In genomic region chr15:38069001-38069400, GRCh38 we compare ENCODE assay signal across 8 cellular contexts.
A peak's percentile ranks its signal among the peaks of the same experiment; 100 is the strongest.
DNase-seq lines count a peak whose midpoint lies in the region; ATAC-seq, FAIRE-seq and TF ChIP-seq lines count a peak whose summit lies in the region.

No MANE protein-coding gene starts in this region.

- no peaks in the 10 kb centered on the region for H3K27me3 ChIP-seq in adrenal gland

- ATAC-seq in A549 (peak in 1 of 2 experiments; percentile 39; a peak in 3 of 6 replicates), HG02759 (IDR thresholded peaks at IDR 0.05; ENCODE audit: unreplicated experiment) (peak; percentile 73)
- peak; percentile 92 for ATAC-seq in stimulated activated effector memory CD8-positive, alpha-beta T cell treated with anti-CD3 and anti-CD28 coated beads, Interleukin-12 subunit alpha, Interleukin-12 subunit beta, amount 100 ng/mL, for 72 hours

- no peak for TF ChIP-seq CTCF in A549 (IDR thresholded peaks at IDR 0.05)
- no peak for TF ChIP-seq CTCF in GM13976 (IDR thresholded peaks at IDR 0.05; ENCODE audit: borderline replicate concordance, control extremely low read depth, extremely low read depth, insufficient read depth, missing control alignments)
- no peak for TF ChIP-seq CTCF in adrenal gland (IDR thresholded peaks at IDR 0.05)

- TF ChIP-seq POLR2A in A549 (IDR thresholded peaks at IDR 0.05; ENCODE audit: low read length), result no peak
- TF ChIP-seq POLR2A in adrenal gland (IDR thresholded peaks at IDR 0.05), result no peak

- H3K36me3 ChIP-seq in adrenal gland (replicated peaks in 1 of 2), result no peaks in the 10 kb centered on the region

- intact Hi-C loops in adrenal gland (cut with DNase I), result no loop called here

- peak overlapping the region; percentile 23 to 74; a peak in 5 of 6 replicates for H3K27ac ChIP-seq in A549
- H3K27ac ChIP-seq in adrenal gland, result peak overlapping the region; percentile 29 to 64 (median 50)

- no peaks in the 10 kb centered on the region for H3K9me3 Mint-ChIP-seq in immature natural killer cell
- H3K9me3 Mint-ChIP-seq in stimulated activated effector memory CD8-positive, alpha-beta T cell treated with anti-CD3 and anti-CD28 coated beads, Interleukin-12 subunit alpha, Interleukin-12 subunit beta, amount 100 ng/mL, for 72 hours, result no peaks in the 10 kb centered on the region

- no peak for TF ChIP-seq RAD21 in A549 (conservative IDR thresholded peaks at IDR 0.05 in 1 of 2, IDR thresholded peaks at IDR 0.05 in 1 of 2)

- peaks cover 4 to 31% (median 6%) of the 10 kb centered on the region in 3 donors for H3K27me3 Mint-ChIP-seq in immature natural killer cell (ENCODE audit: low read depth in 3 of 3)

- H3K4me1 ChIP-seq in A549 (peaks cover 25% of the 10 kb centered on the region), adrenal gland (replicated peaks in 1 of 2) (peaks cover 14 to 47% of the 10 kb centered on the region in 2 donors)

- POLR2A ChIA-PET in A549 (lab: Yijun Ruan, JAX), result interaction anchor here (2.1 kb wide), 1 partner anchor 183 kb away, joined by 14 read pairs; the partner anchor contains the start of gene SPRED1

- H3K36me3 Mint-ChIP-seq in immature natural killer cell, result no peaks in the 10 kb centered on the region
- H3K36me3 Mint-ChIP-seq in stimulated activated effector memory CD8-positive, alpha-beta T cell treated with anti-CD3 and anti-CD28 coated beads, Interleukin-12 subunit alpha, Interleukin-12 subunit beta, amount 100 ng/mL, for 72 hours, result no peaks in the 10 kb centered on the region

- 3% methylated on average over 6 of the region's 6 CpGs for WGBS in A549 (ENCODE audit: missing lambda C conversion rate)
- 14 to 30% (median 20%) methylated on average over 6 of the region's 6 CpGs for WGBS in adrenal gland, 4 donors

- FAIRE-seq in A549 (lab: Jason Lieb, UNC), result no peak

- no peak for TF ChIP-seq EP300 in A549 (IDR thresholded peaks at IDR 0.05)

- DNase-seq in A549 (ENCODE audit: low read depth in 1 of 2, low spot score in 1 of 2) (peak; percentile 17 to 22), GM13976 (ENCODE audit: low spot score) (peak; percentile 66), NCI-H1694 (lab: John Stamatoyannopoulos, UW) (peak; percentile 56), adrenal gland (peak in 5 of 7 donors; percentile 41 to 55 (median 51)), immature natural killer cell (no peak), middle frontal gyrus (ENCODE audit: extremely low spot score, low spot score) (no peak)
- DNase-seq in stimulated activated effector memory CD8-positive, alpha-beta T cell treated with anti-CD3 and anti-CD28 coated beads, Interleukin-12 subunit alpha, Interleukin-12 subunit beta, amount 100 ng/mL, for 72 hours (ENCODE audit: low spot score in 2 of 2), result no peak

- H3K4me3 ChIP-seq in A549, result peak overlapping the region; percentile 24; the same call in 2 of the 3 replicates
- peak overlapping the region in 1 of 4 donors; percentile 30 for H3K4me3 ChIP-seq in adrenal gland

- no peaks in the 10 kb centered on the region for H3K9me3 ChIP-seq in A549
- H3K9me3 ChIP-seq in adrenal gland (replicated peaks in 1 of 3), result no peaks in the 10 kb centered on the region

- in situ Hi-C loops in GM13976 (cut with MboI; ENCODE audit: low sequenced_read_pairs, unreplicated experiment), result no loop called here

- H3K4me1 Mint-ChIP-seq in immature natural killer cell, result peaks cover 20 to 41% of the 10 kb centered on the region in 2 donors
- peaks cover 28% of the 10 kb centered on the region for H3K4me1 Mint-ChIP-seq in stimulated activated effector memory CD8-positive, alpha-beta T cell treated with anti-CD3 and anti-CD28 coated beads, Interleukin-12 subunit alpha, Interleukin-12 subunit beta, amount 100 ng/mL, for 72 hours

- CTCF ChIA-PET in A549 (lab: Yijun Ruan, JAX), result interaction anchor here (1.1 to 1.6 kb wide), 3 partner anchors 8 to 158 kb away, joined by 3 read pairs; no protein-coding TSS in a partner anchor

- H3K4me2 ChIP-seq in A549, result peak overlapping the region; percentile 84

- peak overlapping the region in 1 of 6 donors; percentile 54 for H3K27ac Mint-ChIP-seq in immature natural killer cell
- peak overlapping the region; percentile 70 for H3K27ac Mint-ChIP-seq in stimulated activated effector memory CD8-positive, alpha-beta T cell treated with anti-CD3 and anti-CD28 coated beads, Interleukin-12 subunit alpha, Interleukin-12 subunit beta, amount 100 ng/mL, for 72 hours

- H3K4me3 Mint-ChIP-seq in immature natural killer cell, result peak overlapping the region in 3 of 5 donors; percentile 3 to 57 (median 29)
- peak overlapping the region; percentile 19 for H3K4me3 Mint-ChIP-seq in stimulated activated effector memory CD8-positive, alpha-beta T cell treated with anti-CD3 and anti-CD28 coated beads, Interleukin-12 subunit alpha, Interleukin-12 subunit beta, amount 100 ng/mL, for 72 hours

TF ChIP-seq in A549, 52 proteins besides CTCF, POLR2A, EP300 and RAD21:
- no peak for TF ChIP-seq NFE2L2 (conservative IDR thresholded peaks at IDR 0.05; ENCODE audit: low read length)
- TF ChIP-seq SREBF2 (IDR thresholded peaks at IDR 0.05), result no peak
- no peak for TF ChIP-seq JUN (IDR thresholded peaks at IDR 0.05)
- no peak for TF ChIP-seq FOSB (CRISPR knock-in tag; IDR thresholded peaks at IDR 0.05)
- no peak for TF ChIP-seq MYC (IDR thresholded peaks at IDR 0.05; ENCODE audit: borderline replicate concordance, low read length)
- TF ChIP-seq RNF2 (IDR thresholded peaks at IDR 0.05; ENCODE audit: borderline replicate concordance, low read depth), result no peak
- TF ChIP-seq FOXS1 (CRISPR knock-in tag; IDR thresholded peaks at IDR 0.05), result no peak
- TF ChIP-seq RCOR1 (IDR thresholded peaks at IDR 0.05; ENCODE audit: low read depth, low read length), result no peak
- TF ChIP-seq CBX2 (IDR thresholded peaks at IDR 0.05; ENCODE audit: borderline replicate concordance, low read depth), result no peak
- no peak for TF ChIP-seq CEBPB (IDR thresholded peaks at IDR 0.05)

Comparison
In these comparisons a context has a peak if more than half of its experiments do, and no peak if none do; other contexts are left out.
1. DNase-seq: peak in A549 (2 of 2), GM13976 (single experiment), NCI-H1694 (single experiment) and adrenal gland (5 of 7); none in immature natural killer cell (0 of 3), stimulated activated effector memory CD8-positive, alpha-beta T cell treated with anti-CD3 and anti-CD28 coated beads, Interleukin-12 subunit alpha, Interleukin-12 subunit beta, amount 100 ng/mL, for 72 hours (0 of 2) and middle frontal gyrus (single experiment).